Comparison of ENCODE assay signal across 23 cellular contexts in genomic region chr3:9630550-9631139, GRCh38.
"Had no signal": no experiment of that assay in that cellular context is flagged by ENCODE, and none has a peak within 500 bp of the region (broad histone marks: within the 10 kb centered on the region; RNA-seq: fewer than 3 reads in every experiment).

No MANE protein-coding gene starts in this region.

- H3K36me3 ChIP-seq: gastrocnemius medialis, neutrophil, pancreas, prostate gland, right atrium auricular region, sigmoid colon, stomach, thyroid gland, vagina had no signal

- H3K4me1 ChIP-seq: gastrocnemius medialis, pancreas, prostate gland, right atrium auricular region, sigmoid colon, stomach, thyroid gland, vagina had no signal

- H3K9me3 ChIP-seq: gastrocnemius medialis, mucosa of descending colon, neutrophil, pancreas, prostate gland, right atrium auricular region, sigmoid colon, stomach, thyroid gland, vagina had no signal

- ATAC-seq: gastrocnemius medialis; left lobe of liver; mucosa of descending colon; natural killer cell treated with Interleukin-12 subunit alpha and Interleukin-12 subunit beta and Interleukin-15 and Interleukin-18, amount 100 ng/mL, for 72 hours; pancreas; stimulated activated effector memory CD8-positive, alpha-beta T cell treated with anti-CD3 and anti-CD28 coated beads, Interleukin-12 subunit alpha, Interleukin-12 subunit beta, amount 100 ng/mL, for 72 hours had no signal

- H3K27me3 ChIP-seq: dorsolateral prefrontal cortex, neutrophil, pancreas, right atrium auricular region, sigmoid colon, thyroid gland, vagina had no signal

- H3K4me3 ChIP-seq: dorsolateral prefrontal cortex, gastrocnemius medialis, mucosa of descending colon, pancreas, prostate gland, right atrium auricular region, sigmoid colon, stomach, thyroid gland, vagina had no signal

- DNase-seq: dorsolateral prefrontal cortex; effector CD4-positive, alpha-beta T cell; foreskin fibroblast; gastrocnemius medialis; kidney; mesenchymal stem cell; mucosa of descending colon; naive B cell; pancreas; sigmoid colon; stimulated activated CD4-positive, alpha-beta T cell treated with anti-CD3 and anti-CD28 coated beads, Interleukin-2, amount 100 ng/mL, for 24 hours; stimulated activated CD4-positive, alpha-beta T cell treated with anti-CD3 and anti-CD28 coated beads, Interleukin-4, amount 100 ng/mL, for 24 hours; stimulated activated naive CD4-positive, alpha-beta T cell treated with Interleukin-2 at 50 U/mL for 16 hours; stomach; thyroid gland; trophoblast cell had no signal
